In genomic region chr15:67461735-67462134, GRCh38 we compare ENCODE assay signal across 7 cellular contexts.
"Had no signal": no experiment of that assay in that cellular context is flagged by ENCODE, and none has a peak within 500 bp of the region (broad histone marks: within the 10 kb centered on the region; RNA-seq: fewer than 3 reads in every experiment).

No MANE protein-coding gene starts in this region.

- H3K27ac ChIP-seq: HL-60, KMS-11 had no signal

- H3K9ac ChIP-seq: KMS-11 had no signal

- DNase-seq: Karpas-422, Kasumi-1, KBM-7, KG1 had no signal

- H3K4me2 ChIP-seq: KMS-11 had no signal

- FAIRE-seq: HTR-8/SVneo had no signal
